Comparison of ENCODE assay signal across 30 cellular contexts in genomic region chr7:148445260-148446044, GRCh38.
"Had no signal": no experiment of that assay in that cellular context is flagged by ENCODE, and none has a peak within 500 bp of the region (broad histone marks: within the 10 kb centered on the region; RNA-seq: fewer than 3 reads in every experiment).

No MANE protein-coding gene starts in this region.

- H3K4me1 Mint-ChIP-seq: activated B cell treated with CpG ODN at 0.5 μM for 24 hours; activated naive CD4-positive, alpha-beta T cell treated with anti-CD3 and anti-CD28 coated beads, Interleukin-2, amount 50 U/mL, for 24 hours; activated naive CD8-positive, alpha-beta T cell treated with anti-CD3 and anti-CD28 coated beads for 36 hours; activated naive CD8-positive, alpha-beta T cell treated with anti-CD3 and anti-CD28 coated beads, Interleukin-2, amount 50 U/mL, for 24 hours had no signal

- H3K27ac ChIP-seq: adrenal gland, body of pancreas, esophagus muscularis mucosa, foreskin keratinocyte, gastrocnemius medialis had no signal

- H3K27me3 ChIP-seq: adrenal gland, body of pancreas, esophagus muscularis mucosa, foreskin keratinocyte, gastrocnemius medialis had no signal

- H3K4me1 ChIP-seq: adrenal gland, body of pancreas, esophagus muscularis mucosa, foreskin keratinocyte, gastrocnemius medialis had no signal

- H3K4me3 Mint-ChIP-seq: activated B cell treated with CpG ODN at 0.5 μM for 24 hours; activated CD8-positive, alpha-beta T cell treated with anti-CD3 and anti-CD28 coated beads for 36 hours; activated naive CD4-positive, alpha-beta T cell treated with anti-CD3 and anti-CD28 coated beads for 36 hours; activated naive CD4-positive, alpha-beta T cell treated with anti-CD3 and anti-CD28 coated beads, Interleukin-2, amount 50 U/mL, for 24 hours; activated naive CD8-positive, alpha-beta T cell treated with anti-CD3 and anti-CD28 coated beads for 36 hours; activated naive CD8-positive, alpha-beta T cell treated with anti-CD3 and anti-CD28 coated beads, Interleukin-2, amount 50 U/mL, for 24 hours; activated T-cell treated with anti-CD3 and anti-CD28 coated beads, Interleukin-2, amount 50 U/mL, for 4 hours; effector memory CD8-positive, alpha-beta T cell had no signal

- H3K4me3 ChIP-seq: adrenal gland, body of pancreas, esophagus muscularis mucosa, gastrocnemius medialis had no signal

- H3K36me3 ChIP-seq: adrenal gland, esophagus muscularis mucosa, gastrocnemius medialis had no signal

- DNase-seq: activated B cell treated with CpG ODN at 0.5 μM for 24 hours; activated CD4-positive, alpha-beta T cell treated with anti-CD3 and anti-CD28 coated beads for 48 hours; activated CD4-positive, alpha-beta T cell treated with anti-CD3 and anti-CD28 coated beads, Interleukin-2, amount 50 U/mL, for 1 hour; activated CD4-positive, alpha-beta T cell treated with anti-CD3 and anti-CD28 coated beads, Interleukin-2, amount 50 U/mL, for 48 hours; activated CD8-positive, alpha-beta memory T cell treated with anti-CD3 and anti-CD28 coated beads for 24 hours; activated CD8-positive, alpha-beta T cell treated with anti-CD3 and anti-CD28 coated beads for 36 hours; activated effector memory CD4-positive, alpha-beta T cell treated with anti-CD3 and anti-CD28 coated beads, Interleukin-2, amount 50 U/mL, for 16 hours; activated naive CD4-positive, alpha-beta T cell treated with anti-CD3 and anti-CD28 coated beads for 36 hours; activated naive CD8-positive, alpha-beta T cell treated with anti-CD3 and anti-CD28 coated beads for 36 hours; activated naive CD8-positive, alpha-beta T cell treated with anti-CD3 and anti-CD28 coated beads, Interleukin-2, amount 50 U/mL, for 24 hours; activated T-cell treated with anti-CD3 and anti-CD28 coated beads, Interleukin-2, amount 50 U/mL, for 4 hours; adrenal gland; amygdala; aorta; body of pancreas; caudate nucleus; cortex of kidney; dermis blood vessel endothelial cell; effector CD4-positive, alpha-beta T cell; effector memory CD8-positive, alpha-beta T cell; erythroblast; foreskin keratinocyte; gastrocnemius medialis; glutamatergic neuron; T-helper 2 cell had no signal

- H3K27ac Mint-ChIP-seq: activated B cell treated with CpG ODN at 0.5 μM for 24 hours; activated CD8-positive, alpha-beta T cell treated with anti-CD3 and anti-CD28 coated beads for 36 hours; activated naive CD4-positive, alpha-beta T cell treated with anti-CD3 and anti-CD28 coated beads for 36 hours; activated naive CD4-positive, alpha-beta T cell treated with anti-CD3 and anti-CD28 coated beads, Interleukin-2, amount 50 U/mL, for 24 hours; activated naive CD8-positive, alpha-beta T cell treated with anti-CD3 and anti-CD28 coated beads for 36 hours; activated naive CD8-positive, alpha-beta T cell treated with anti-CD3 and anti-CD28 coated beads, Interleukin-2, amount 50 U/mL, for 24 hours; activated T-helper 2 cell treated with anti-CD3 and anti-CD28 coated beads, Interferon-gamma antibody, Interleukin-2, Interleukin-4, amounts not matched to agents 10 μg/mL and 5 μg/mL and 100 μg/mL, durations not matched to agents 14 hours and 24 hours and 36 hours; effector memory CD8-positive, alpha-beta T cell had no signal

- H3K36me3 Mint-ChIP-seq: activated naive CD4-positive, alpha-beta T cell treated with anti-CD3 and anti-CD28 coated beads, Interleukin-2, amount 50 U/mL, for 24 hours; activated naive CD8-positive, alpha-beta T cell treated with anti-CD3 and anti-CD28 coated beads for 36 hours had no signal

- ATAC-seq: activated CD4-positive, CD25-positive, alpha-beta regulatory T cell treated with anti-CD3 and anti-CD28 coated beads, Interleukin-2, amount 50 U/mL, for 24 hours; activated CD8-positive, alpha-beta T cell treated with anti-CD3 and anti-CD28 coated beads for 36 hours; activated naive CD8-positive, alpha-beta T cell treated with anti-CD3 and anti-CD28 coated beads, Interleukin-2, amount 50 U/mL, for 24 hours; activated T-cell treated with anti-CD3 and anti-CD28 coated beads, Interleukin-2, amount 50 U/mL, for 4 hours; body of pancreas; effector memory CD8-positive, alpha-beta T cell; foreskin keratinocyte; gastrocnemius medialis had no signal

- H3K9me3 Mint-ChIP-seq: activated B cell treated with CpG ODN at 0.5 μM for 24 hours; activated CD8-positive, alpha-beta T cell treated with anti-CD3 and anti-CD28 coated beads for 36 hours; activated naive CD4-positive, alpha-beta T cell treated with anti-CD3 and anti-CD28 coated beads for 36 hours; activated naive CD4-positive, alpha-beta T cell treated with anti-CD3 and anti-CD28 coated beads, Interleukin-2, amount 50 U/mL, for 24 hours; activated naive CD8-positive, alpha-beta T cell treated with anti-CD3 and anti-CD28 coated beads, Interleukin-2, amount 50 U/mL, for 24 hours; activated T-cell treated with anti-CD3 and anti-CD28 coated beads, Interleukin-2, amount 50 U/mL, for 4 hours; effector memory CD8-positive, alpha-beta T cell had no signal

- FAIRE-seq: colon had no signal

- H3K27me3 Mint-ChIP-seq: activated B cell treated with CpG ODN at 0.5 μM for 24 hours; activated naive CD4-positive, alpha-beta T cell treated with anti-CD3 and anti-CD28 coated beads, Interleukin-2, amount 50 U/mL, for 24 hours had no signal

- H3K9me3 ChIP-seq: adrenal gland, body of pancreas, gastrocnemius medialis had no signal
